1 cellular context compared by ENCODE assay signal in genomic region chr7:150380463-150380862, GRCh38.
A peak's percentile ranks its signal among the peaks of the same experiment; 100 is the strongest.
TF ChIP-seq lines count a peak whose summit lies in the region.

No MANE protein-coding gene starts in this region.

TF ChIP-seq in GM23338, 12 proteins besides CTCF, POLR2A, EP300 and RAD21 (continued from another document):
- TF ChIP-seq, protein P1, sequence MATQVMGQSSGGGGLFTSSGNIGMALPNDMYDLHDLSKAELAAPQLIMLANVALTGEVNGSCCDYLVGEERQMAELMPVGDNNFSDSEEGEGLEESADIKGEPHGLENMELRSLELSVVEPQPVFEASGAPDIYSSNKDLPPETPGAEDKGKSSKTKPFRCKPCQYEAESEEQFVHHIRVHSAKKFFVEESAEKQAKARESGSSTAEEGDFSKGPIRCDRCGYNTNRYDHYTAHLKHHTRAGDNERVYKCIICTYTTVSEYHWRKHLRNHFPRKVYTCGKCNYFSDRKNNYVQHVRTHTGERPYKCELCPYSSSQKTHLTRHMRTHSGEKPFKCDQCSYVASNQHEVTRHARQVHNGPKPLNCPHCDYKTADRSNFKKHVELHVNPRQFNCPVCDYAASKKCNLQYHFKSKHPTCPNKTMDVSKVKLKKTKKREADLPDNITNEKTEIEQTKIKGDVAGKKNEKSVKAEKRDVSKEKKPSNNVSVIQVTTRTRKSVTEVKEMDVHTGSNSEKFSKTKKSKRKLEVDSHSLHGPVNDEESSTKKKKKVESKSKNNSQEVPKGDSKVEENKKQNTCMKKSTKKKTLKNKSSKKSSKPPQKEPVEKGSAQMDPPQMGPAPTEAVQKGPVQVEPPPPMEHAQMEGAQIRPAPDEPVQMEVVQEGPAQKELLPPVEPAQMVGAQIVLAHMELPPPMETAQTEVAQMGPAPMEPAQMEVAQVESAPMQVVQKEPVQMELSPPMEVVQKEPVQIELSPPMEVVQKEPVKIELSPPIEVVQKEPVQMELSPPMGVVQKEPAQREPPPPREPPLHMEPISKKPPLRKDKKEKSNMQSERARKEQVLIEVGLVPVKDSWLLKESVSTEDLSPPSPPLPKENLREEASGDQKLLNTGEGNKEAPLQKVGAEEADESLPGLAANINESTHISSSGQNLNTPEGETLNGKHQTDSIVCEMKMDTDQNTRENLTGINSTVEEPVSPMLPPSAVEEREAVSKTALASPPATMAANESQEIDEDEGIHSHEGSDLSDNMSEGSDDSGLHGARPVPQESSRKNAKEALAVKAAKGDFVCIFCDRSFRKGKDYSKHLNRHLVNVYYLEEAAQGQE (IDR thresholded peaks at IDR 0.05; ENCODE audit: unreplicated experiment) = no peak
- no peak for TF ChIP-seq ZNF114 (CRISPR knock-in tag; IDR thresholded peaks at IDR 0.05)
- 0 out of 2 replicates have a peak, but pooled peaks have one; percentile 2 for TF ChIP-seq POLR2AphosphoS5 (IDR thresholded peaks at IDR 0.05; ENCODE audit: low read depth)
